ENCODE assay signal across 10 cellular contexts in the genomic region with DNA sequence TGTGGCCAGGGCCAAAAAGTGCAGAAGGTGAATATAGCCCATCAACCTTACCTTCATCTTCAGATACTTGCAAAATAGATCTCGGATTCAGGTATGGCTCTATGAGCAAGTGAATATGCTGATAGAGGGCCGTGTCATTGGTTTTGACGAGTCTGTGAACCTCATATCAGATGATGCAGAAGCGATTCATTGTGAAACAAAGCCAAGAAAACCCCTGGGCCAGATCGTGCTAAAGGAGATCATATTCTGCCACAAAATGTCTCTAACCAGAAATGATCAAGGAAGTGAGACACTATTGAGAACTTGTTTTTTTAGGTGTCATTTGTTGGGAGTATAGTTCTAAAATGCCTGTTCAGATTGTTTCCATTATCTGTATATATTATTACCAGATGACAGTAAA. TPM values are rescaled to one million over a fixed set of nuclear protein-coding genes. Genes with fewer than 3 reads are reported as not detected.
DNase-seq lines count a peak whose midpoint lies in the region; ATAC-seq and TF ChIP-seq lines count a peak whose summit lies in the region.
"Had no signal": no experiment of that assay in that cellular context is flagged by ENCODE, and none has a peak within 500 bp of the region (broad histone marks: within the 10 kb centered on the region; RNA-seq: fewer than 3 reads in every experiment).

No MANE protein-coding gene starts in this region.

- H3K4me2 ChIP-seq in MM.1S (ENCODE audit: low read depth, low read length), result no peak overlapping the region

- peaks cover 0 to 64% (median 0%) of the 10 kb centered on the region in 3 donors for H3K36me3 Mint-ChIP-seq in naive thymus-derived CD8-positive, alpha-beta T cell

- no peaks in the 10 kb centered on the region for H3F3A ChIP-seq in MM.1S (ENCODE audit: insufficient read depth, low read length)

- WGBS in spleen, 5 donors, result 54 to 78% (median 71%) methylated on average over 5 of the region's 5 CpGs

- no peaks in the 10 kb centered on the region for H4K20me1 ChIP-seq in MM.1S (ENCODE audit: insufficient read depth, low read length)

- no peaks in the 10 kb centered on the region for H3K27me3 Mint-ChIP-seq in naive thymus-derived CD8-positive, alpha-beta T cell
- H3K27me3 Mint-ChIP-seq: central memory CD8-positive, alpha-beta T cell had no signal

- no peaks in the 10 kb centered on the region for H3K9me3 Mint-ChIP-seq in naive thymus-derived CD8-positive, alpha-beta T cell
- H3K9me3 Mint-ChIP-seq: central memory CD8-positive, alpha-beta T cell had no signal

- no peaks in the 10 kb centered on the region for H3K4me1 ChIP-seq in spleen
- no peaks in the 10 kb centered on the region for H3K4me1 ChIP-seq in MM.1S (ENCODE audit: low read length)

- no peak overlapping the region for H3K9ac ChIP-seq in MM.1S (ENCODE audit: low read length)

- no peak overlapping the region for H3K27ac Mint-ChIP-seq in naive thymus-derived CD8-positive, alpha-beta T cell

- peaks cover 0 to 6% (median 1%) of the 10 kb centered on the region in 4 donors for H3K4me1 Mint-ChIP-seq in naive thymus-derived CD8-positive, alpha-beta T cell
- H3K4me1 Mint-ChIP-seq: central memory CD8-positive, alpha-beta T cell had no signal

- H3K4me3 ChIP-seq in GM06990 (replicated peaks; ENCODE audit: low read depth, low read length) (no peak overlapping the region), spleen (no peak overlapping the region), MM.1S (ENCODE audit: low read length) (no peak overlapping the region)

- ATAC-seq in GM18873 (IDR thresholded peaks at IDR 0.05; ENCODE audit: low FRiP score, unreplicated experiment), result peak; percentile 93
- ATAC-seq in HG02642 (IDR thresholded peaks at IDR 0.05; ENCODE audit: poor library complexity, unreplicated experiment), result peak; percentile 88
- peak; percentile 89 for ATAC-seq in HG03521 (IDR thresholded peaks at IDR 0.05; ENCODE audit: unreplicated experiment)
- no peak for ATAC-seq in naive thymus-derived CD8-positive, alpha-beta T cell

- TF ChIP-seq CTCF in GM06990 (IDR thresholded peaks at IDR 0.05; ENCODE audit: insufficient read depth, low read length, poor library complexity, severe bottlenecking) (no peak), spleen (IDR thresholded peaks at IDR 0.05 in 8 of 11, conservative IDR thresholded peaks at IDR 0.05 in 3 of 11) (no peak), MM.1S (IDR thresholded peaks at IDR 0.05; ENCODE audit: low read length) (no peak)

- H2AFZ ChIP-seq in MM.1S (ENCODE audit: low read length), result no peak overlapping the region

- DNase-seq in GM06990 (ENCODE audit: extremely low read depth, insufficient read length), result peak; percentile 40
- no peak for DNase-seq in spleen
- DNase-seq in MM.1S, result no peak
- DNase-seq in NCI-H510A (lab: John Stamatoyannopoulos, UW), result no peak
- DNase-seq in naive thymus-derived CD8-positive, alpha-beta T cell, result no peak
- DNase-seq: C1 segment of cervical spinal cord had no signal

- intact Hi-C loops in spleen (cut with DNase I; ENCODE audit: low total_unique reads), result no loop called here

- H3K36me3 ChIP-seq in GM06990 (ENCODE audit: control insufficient read depth, insufficient read depth, low read length) (no peaks in the 10 kb centered on the region), spleen (peaks cover 0 to 54% (median 5%) of the 10 kb centered on the region in 6 donors), MM.1S (replicated peaks; ENCODE audit: insufficient read depth, low read length) (no peaks in the 10 kb centered on the region)

- no peak for TF ChIP-seq POLR2A in spleen (IDR thresholded peaks at IDR 0.05)

- no peaks in the 10 kb centered on the region for H3K9me3 ChIP-seq in spleen
- H3K9me3 ChIP-seq in MM.1S (replicated peaks; ENCODE audit: insufficient read depth, low read length), result no peaks in the 10 kb centered on the region

- H3K9me2 ChIP-seq in MM.1S (replicated peaks; ENCODE audit: insufficient read depth, low read length), result no peaks in the 10 kb centered on the region

- POLR2A ChIA-PET in naive thymus-derived CD8-positive, alpha-beta T cell (lab: Charles Lee), result no interaction called here

- no peaks in the 10 kb centered on the region for H3K79me2 ChIP-seq in MM.1S (ENCODE audit: low read length)

- H3K27ac ChIP-seq in spleen (no peak overlapping the region), MM.1S (ENCODE audit: low read length) (no peak overlapping the region)

- H3K27me3 ChIP-seq in GM06990 (replicated peaks; ENCODE audit: control insufficient read depth, insufficient read depth, low read length) (no peaks in the 10 kb centered on the region), spleen (replicated peaks in 1 of 7) (no peaks in the 10 kb centered on the region), MM.1S (replicated peaks; ENCODE audit: insufficient read depth, low read length) (no peaks in the 10 kb centered on the region)

- H3K4me3 Mint-ChIP-seq in naive thymus-derived CD8-positive, alpha-beta T cell, result no peak overlapping the region
- H3K4me3 Mint-ChIP-seq: central memory CD8-positive, alpha-beta T cell had no signal

RNA-seq across cellular contexts. Expression of a gene that starts 48.3 kb away (rescaled TPM):
- 10 to 100 TPM; 24.1 to 53.0 (median 33.5) TPM for total RNA-seq in spleen
- 10 to 100 TPM in 1 of 3 donors, 1 to 10 TPM in 2; 4.3 to 11.5 (median 6.8) TPM for polyA plus RNA-seq in spleen
- total RNA-seq in naive thymus-derived CD8-positive, alpha-beta T cell, result 10 to 100 TPM; 26.7 to 27.0 TPM
- 10 to 100 TPM; 34.4 to 40.4 (median 39.9) TPM for polyA plus RNA-seq in naive thymus-derived CD8-positive, alpha-beta T cell

Comparison
In these comparisons a context has a peak if more than half of its experiments do, and no peak if none do; other contexts are left out.
1. ATAC-seq: peak in GM18873 (single experiment), HG02642 (single experiment) and HG03521 (single experiment); none in naive thymus-derived CD8-positive, alpha-beta T cell (0 of 2).